Comparison of ENCODE assay signal across 20 cellular contexts in genomic region chr4:1978226-1978625, GRCh38. TPM values are rescaled to one million over a fixed set of nuclear protein-coding genes. Genes with fewer than 3 reads are reported as not detected.
A peak's percentile ranks its signal among the peaks of the same experiment; 100 is the strongest.
DNase-seq lines count a peak whose midpoint lies in the region; ATAC-seq, FAIRE-seq and TF ChIP-seq lines count a peak whose summit lies in the region.
"Had no signal": no experiment of that assay in that cellular context is flagged by ENCODE, and none has a peak within 500 bp of the region (broad histone marks: within the 10 kb centered on the region; RNA-seq: fewer than 3 reads in every experiment).

No MANE protein-coding gene starts in this region.

- H3K4me1 ChIP-seq in kidney (ENCODE audit: control insufficient read depth in 1 of 2, insufficient read depth in 1 of 2, low read depth in 1 of 2, low read length in 2 of 2), result no peaks in the 10 kb centered on the region
- H3K4me1 ChIP-seq in thyroid gland, result no peaks in the 10 kb centered on the region
- H3K4me1 ChIP-seq: SJCRH30 had no signal

- FAIRE-seq in kidney (lab: Jason Lieb, UNC), result no peak
- FAIRE-seq: D721Med, GM12891, H54 had no signal

- no peak for TF ChIP-seq POLR2A in thyroid gland (IDR thresholded peaks at IDR 0.05)

- H3K36me3 ChIP-seq in H7 (replicated peaks; ENCODE audit: control insufficient read depth, insufficient read depth, low read length), result peaks cover 26% of the 10 kb centered on the region
- peaks cover 2 to 25% of the 10 kb centered on the region in 2 donors for H3K36me3 ChIP-seq in kidney (ENCODE audit: control insufficient read depth in 1 of 2, insufficient read depth in 2 of 2, low read length in 2 of 2)
- H3K36me3 ChIP-seq in thyroid gland, result peaks cover 35 to 54% of the 10 kb centered on the region in 2 donors

- H3K9me3 ChIP-seq in kidney (ENCODE audit: control insufficient read depth in 1 of 2, low read length in 2 of 2) (no peaks in the 10 kb centered on the region), thyroid gland (no peaks in the 10 kb centered on the region)
- H3K9me3 ChIP-seq: BLaER1 treated with 17β-estradiol and CSF1 and Interleukin-3, amounts not matched to agents 10 nM and 100 nM; SJCRH30 had no signal

- peak; percentile 28 for DNase-seq in H7
- peak; percentile 44 for DNase-seq in kidney
- DNase-seq in posterior vena cava (ENCODE audit: low spot score), result peak; percentile 72
- DNase-seq in NCI-H2107 (lab: John Stamatoyannopoulos, UW), result no peak
- DNase-seq in thyroid gland, result no peak
- DNase-seq in T1000 (lab: John Stamatoyannopoulos, UW), result no peak
- DNase-seq: MV-4-11, NCI-H1694 treated with DMSO at 0.1 percent for 48 hours, NCI-H345, NCI-H524 treated with DMSO at 0.1 percent for 48 hours, PC-3, RPMI8226, SJCRH30 had no signal

- WGBS in thyroid gland, 2 donors, result 95 to 97% methylated on average over 13 of the region's 13 CpGs

- H3K27me3 ChIP-seq in H7 (ENCODE audit: control insufficient read depth, insufficient read depth, low read length) (no peaks in the 10 kb centered on the region), thyroid gland (no peaks in the 10 kb centered on the region)
- H3K27me3 ChIP-seq: BLaER1 treated with 17β-estradiol and CSF1 and Interleukin-3, amounts not matched to agents 10 nM and 100 nM; SJCRH30 had no signal

- H3K27ac ChIP-seq in 22Rv1, result peak overlapping the region; percentile 17; the same call in 1 of the 2 replicates
- H3K27ac ChIP-seq in kidney (ENCODE audit: low read depth in 2 of 2, low read length in 2 of 2), result no peak overlapping the region
- H3K27ac ChIP-seq in thyroid gland, result no peak overlapping the region
- H3K27ac ChIP-seq: BLaER1 treated with 17β-estradiol and CSF1 and Interleukin-3, amounts not matched to agents 10 nM and 100 nM; KMS-11; SJCRH30 had no signal

- H3K9ac ChIP-seq in kidney (ENCODE audit: low read length in 2 of 2), result no peak overlapping the region
- H3K9ac ChIP-seq: BLaER1 treated with 17β-estradiol and CSF1 and Interleukin-3, amounts not matched to agents 10 nM and 100 nM; KMS-11 had no signal

- ATAC-seq in GM21723 (IDR thresholded peaks at IDR 0.05; ENCODE audit: unreplicated experiment), result no peak
- ATAC-seq: PC-3 had no signal

- H3K4me3 ChIP-seq in H7 (ENCODE audit: insufficient read depth, low read depth, low read length) (no peak overlapping the region), kidney (ENCODE audit: low read length in 2 of 2) (no peak overlapping the region), thyroid gland (replicated peaks in 1 of 3) (no peak overlapping the region)
- H3K4me3 ChIP-seq: BLaER1 treated with 17β-estradiol and CSF1 and Interleukin-3, amounts not matched to agents 10 nM and 100 nM; SJCRH30 had no signal

- intact Hi-C loops in kidney (cut with DNase I), result no loop called here
- intact Hi-C loops in posterior vena cava (cut with DNase I), result no loop called here
- intact Hi-C loops in thyroid gland (cut with DNase I), result no loop called here

- TF ChIP-seq CTCF in 22Rv1 (IDR thresholded peaks at IDR 0.05) (no peak), kidney (IDR thresholded peaks at IDR 0.05; ENCODE audit: borderline replicate concordance, extremely low read depth, insufficient read depth) (no peak), thyroid gland (IDR thresholded peaks at IDR 0.05) (no peak)

RNA-seq across cellular contexts. Expression of gene NELFA, which starts 30.5 kb away (rescaled TPM):
- 61.2 and 70.4 TPM in 2 replicates for total RNA-seq in H7 (2014; rRNA removed; shearing (Covaris generic))
- total RNA-seq in kidney (39.1 TPM), posterior vena cava (10 to 100 TPM; 16.2 to 17.3 TPM), thyroid gland (10 to 100 TPM; 23.2 to 39.3 (median 28.7) TPM)
- polyA plus RNA-seq in kidney (ENCODE audit: insufficient read depth, low read depth, low replicate concordance), result 17.8 TPM

Comparison
In these comparisons a context has a peak if more than half of its experiments do, and no peak if none do; other contexts are left out.
1. DNase-seq: peak in H7 (single experiment), kidney (single experiment) and posterior vena cava (single experiment); none in NCI-H2107 (single experiment), thyroid gland (0 of 2) and T1000 (single experiment).